Comparison of ENCODE assay signal across 8 cellular contexts in the genomic region with DNA sequence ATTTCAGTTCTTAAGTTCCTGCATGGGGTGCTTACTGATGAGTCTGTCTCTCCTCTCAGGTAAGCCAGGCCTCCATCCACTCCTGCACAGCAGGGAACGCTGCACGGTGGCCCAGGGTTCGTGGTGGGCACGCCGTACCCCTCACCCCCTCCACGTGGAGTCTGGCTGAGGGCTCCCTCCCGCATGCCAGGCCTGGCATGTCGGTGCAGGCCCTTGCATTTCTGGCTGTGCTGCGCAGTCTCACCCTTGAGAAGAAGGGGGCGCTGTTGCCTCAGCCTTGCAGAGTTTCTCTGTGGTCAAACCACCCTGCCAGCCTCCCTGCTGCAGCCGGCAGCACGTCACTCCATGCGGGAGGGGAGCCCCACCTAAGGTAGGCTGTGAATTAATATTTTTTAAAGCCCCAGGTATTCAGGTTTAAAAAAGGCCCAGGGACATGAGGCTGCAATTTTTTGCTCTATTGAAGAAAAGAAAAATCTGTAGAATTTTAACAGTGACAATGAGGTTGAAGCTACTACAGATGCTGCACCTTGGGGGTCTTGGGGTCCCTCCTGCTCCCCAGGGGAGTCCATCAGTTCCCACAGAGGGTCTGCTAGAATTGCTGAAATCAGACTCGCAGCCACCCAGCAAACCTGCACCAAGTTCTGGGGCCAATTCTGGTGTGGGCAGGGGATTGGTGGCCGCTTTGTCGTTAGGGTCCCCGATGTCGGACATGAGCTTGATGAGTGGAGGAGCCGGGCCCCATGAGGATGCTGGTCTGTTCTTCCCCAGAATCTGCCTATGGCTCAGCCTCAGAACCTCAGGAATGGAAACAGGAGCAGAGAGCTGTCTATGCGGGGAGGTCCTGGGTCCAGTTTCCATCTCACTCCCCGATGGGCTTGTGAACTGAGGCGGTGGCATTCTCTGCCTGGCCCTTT. TPM values are rescaled to one million over a fixed set of nuclear protein-coding genes. Genes with fewer than 3 reads are reported as not detected.
A peak's percentile ranks its signal among the peaks of the same experiment; 100 is the strongest.
DNase-seq lines count a peak whose midpoint lies in the region; ATAC-seq and TF ChIP-seq lines count a peak whose summit lies in the region.

No MANE protein-coding gene starts in this region.

- H3K27ac ChIP-seq in SU-DHL-6 (ENCODE audit: low read depth, low read length) (no peak overlapping the region), right atrium auricular region (peak overlapping the region in 1 of 2 donors; percentile 60)

- in situ Hi-C loops in GM13976 (cut with MboI; ENCODE audit: low sequenced_read_pairs, unreplicated experiment): no loop called here

- H3K9ac ChIP-seq in SU-DHL-6 (ENCODE audit: low read length): no peak overlapping the region

- no peaks in the 10 kb centered on the region for H3K79me2 ChIP-seq in SU-DHL-6 (ENCODE audit: insufficient read depth, low read length)

- no peaks in the 10 kb centered on the region for H3K36me3 ChIP-seq in SU-DHL-6 (ENCODE audit: low read length)
- H3K36me3 ChIP-seq in right atrium auricular region: no peaks in the 10 kb centered on the region

- ATAC-seq in HG02642 (IDR thresholded peaks at IDR 0.05; ENCODE audit: poor library complexity, unreplicated experiment): peak; percentile 87

- peaks cover 0 to 19% of the 10 kb centered on the region in 2 donors for H3K4me1 ChIP-seq in right atrium auricular region

- no peak overlapping the region for H3K4me2 ChIP-seq in SU-DHL-6 (ENCODE audit: low read depth, low read length, poor library complexity, severe bottlenecking)

- no peaks in the 10 kb centered on the region for H4K20me1 ChIP-seq in SU-DHL-6 (ENCODE audit: low read depth, low read length)

- no peaks in the 10 kb centered on the region for H3K27me3 ChIP-seq in SU-DHL-6 (ENCODE audit: low read length)
- H3K27me3 ChIP-seq in right atrium auricular region: no peaks in the 10 kb centered on the region

- H3K9me2 ChIP-seq in SU-DHL-6 (replicated peaks; ENCODE audit: insufficient read depth, low read length): no peaks in the 10 kb centered on the region

- peak; percentile 83 for TF ChIP-seq CTCF in GM13976 (IDR thresholded peaks at IDR 0.05; ENCODE audit: borderline replicate concordance, control extremely low read depth, extremely low read depth, insufficient read depth, missing control alignments)
- peak; percentile 67 for TF ChIP-seq CTCF in SU-DHL-6 (IDR thresholded peaks at IDR 0.05; ENCODE audit: insufficient read depth, low read length, poor library complexity, severe bottlenecking)
- TF ChIP-seq CTCF in right atrium auricular region (IDR thresholded peaks at IDR 0.05): peak; percentile 69 to 89
- peak; percentile 91 for TF ChIP-seq CTCF in retinal pigment epithelial cell (conservative IDR thresholded peaks at IDR 0.05; ENCODE audit: low read depth, low read length)

- H3K4me3 ChIP-seq in SU-DHL-6 (ENCODE audit: insufficient read depth, low read length, poor library complexity, severe bottlenecking) (no peak overlapping the region), right atrium auricular region (peak overlapping the region in 1 of 2 donors; percentile 7), retinal pigment epithelial cell (ENCODE audit: low read length) (no peak overlapping the region)

- no peaks in the 10 kb centered on the region for H3F3A ChIP-seq in SU-DHL-6 (ENCODE audit: insufficient read depth)

- H3K9me3 ChIP-seq in SU-DHL-6 (ENCODE audit: insufficient read depth, low read length) (no peaks in the 10 kb centered on the region), right atrium auricular region (no peaks in the 10 kb centered on the region)

- no peak overlapping the region for H2AFZ ChIP-seq in SU-DHL-6 (ENCODE audit: low read depth, low read length, severe bottlenecking)

- DNase-seq in GM13976 (ENCODE audit: low spot score) (peak; percentile 89), NCI-H1092 treated with DMSO at 0.1 percent for 48 hours (lab: John Stamatoyannopoulos, UW) (peak; percentile 74), amniotic epithelial cell (ENCODE audit: low read depth) (peak; percentile 56), right atrium auricular region (ENCODE audit: low spot score) (peak; percentile 71), retinal pigment epithelial cell (ENCODE audit: low read depth) (peak; percentile 26), OCI-M2 (lab: John Stamatoyannopoulos, UW; ENCODE audit: unreplicated experiment) (no peak)

RNA-seq across cellular contexts. Expression of a gene that starts 52.6 kb away (rescaled TPM):
- 10 to 100 TPM in 1 of 2 donors, 1 to 10 TPM in 1; 7.3 to 14.9 TPM for total RNA-seq in right atrium auricular region
